8 cellular contexts compared by ENCODE assay signal in the genomic region with DNA sequence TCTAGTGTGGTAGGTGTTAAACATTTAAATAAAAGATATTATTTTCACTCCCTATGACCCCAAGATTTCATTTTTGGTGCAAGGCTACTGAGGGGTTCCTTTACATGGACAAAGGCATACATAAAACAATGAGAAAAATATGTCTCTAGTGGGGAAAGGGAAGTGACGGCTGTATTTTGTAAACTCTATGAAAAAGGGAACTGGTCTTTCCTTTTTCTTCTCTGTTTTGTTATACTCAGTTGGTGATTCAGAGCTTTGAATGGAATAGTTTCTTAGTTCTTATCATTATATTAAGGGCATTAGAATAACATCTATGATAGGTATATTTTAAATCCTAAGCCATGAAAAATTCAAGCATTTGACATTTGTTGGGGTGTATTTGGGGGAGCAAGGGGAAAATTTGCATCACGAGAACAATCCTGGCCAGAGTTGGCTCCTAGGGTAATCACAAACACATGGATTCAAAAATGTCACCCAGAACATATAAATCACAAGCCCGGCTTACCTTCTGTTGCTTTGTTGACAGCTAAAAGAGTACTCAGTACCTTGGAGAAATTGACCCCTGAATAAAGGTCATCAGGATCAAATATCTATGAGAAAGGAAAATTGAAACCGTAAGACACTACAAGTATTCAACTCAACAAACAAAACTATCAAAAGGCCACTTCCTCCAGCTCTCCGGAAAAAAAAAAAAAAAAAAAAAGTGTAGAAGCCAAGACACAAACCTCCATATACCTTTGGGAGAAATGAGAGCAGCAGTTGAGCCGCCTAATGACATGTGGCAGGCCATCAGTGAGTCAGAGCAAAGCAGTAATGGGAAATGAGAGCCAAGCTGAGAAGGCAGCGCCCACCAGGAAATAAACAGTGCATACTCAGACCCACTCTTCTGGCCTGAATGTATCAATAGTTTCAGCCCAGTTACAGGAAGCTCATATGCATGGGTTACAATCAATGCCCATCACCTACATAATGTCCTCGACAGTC. TPM values are rescaled to one million over a fixed set of nuclear protein-coding genes. Genes with fewer than 3 reads are reported as not detected.
A peak's percentile ranks its signal among the peaks of the same experiment; 100 is the strongest.
DNase-seq lines count a peak whose midpoint lies in the region; ATAC-seq and TF ChIP-seq lines count a peak whose summit lies in the region.

No MANE protein-coding gene starts in this region.

- DNase-seq in NCI-H2029 (lab: John Stamatoyannopoulos, UW), result peak; percentile 27
- DNase-seq in NCI-H2029 treated with DMSO at 0.1 percent for 48 hours (lab: John Stamatoyannopoulos, UW), result no peak
- DNase-seq in SKM-1 treated with dmso at 0.1 percent for 144 hours (lab: John Stamatoyannopoulos, UW; ENCODE audit: unreplicated experiment), result peak; percentile 57
- DNase-seq in natural killer cell, result no peak
- no peak for DNase-seq in cerebellum (ENCODE audit: low spot score)
- no peak for DNase-seq in NCI-H146 treated with DMSO at 0.1 percent for 48 hours (lab: John Stamatoyannopoulos, UW; ENCODE audit: unreplicated experiment)

- H3K36me3 Mint-ChIP-seq in natural killer cell, result no peaks in the 10 kb centered on the region

- peaks cover 48 to 53% of the 10 kb centered on the region in 2 donors for H3K4me1 Mint-ChIP-seq in natural killer cell

- H3K27me3 Mint-ChIP-seq in natural killer cell (ENCODE audit: low read depth in 2 of 2), result peaks cover 0 to 7% of the 10 kb centered on the region in 2 donors

- peak overlapping the region; percentile 67 to 69 for H3K27ac Mint-ChIP-seq in natural killer cell

- intact Hi-C loops in natural killer cell (cut with micrococcal nuclease), result no loop called here

- H3K9me3 Mint-ChIP-seq in natural killer cell, result no peaks in the 10 kb centered on the region

- TF ChIP-seq CTCF in natural killer cell (IDR thresholded peaks at IDR 0.05), result no peak

- ATAC-seq in HG02759 (IDR thresholded peaks at IDR 0.05; ENCODE audit: unreplicated experiment) (peak; percentile 74), natural killer cell (peak in 2 of 3 donors; percentile 39 to 58), GM19328 (IDR thresholded peaks at IDR 0.05; ENCODE audit: unreplicated experiment) (no peak)

- peak overlapping the region; percentile 45 for H3K4me3 Mint-ChIP-seq in natural killer cell

RNA-seq across cellular contexts. Expression of gene ARHGEF6, which starts 33.4 kb away (rescaled TPM):
- 10 to 100 TPM; 55.5 to 78.8 (median 75.7) TPM for total RNA-seq in natural killer cell
- total RNA-seq in cerebellum, result 17.1 TPM

Comparison
In these comparisons a context has a peak if more than half of its experiments do, and no peak if none do; other contexts are left out.
1. DNase-seq: peak in NCI-H2029 (single experiment) and SKM-1 treated with dmso at 0.1 percent for 144 hours (single experiment); none in NCI-H2029 treated with DMSO at 0.1 percent for 48 hours (single experiment), natural killer cell (single experiment), cerebellum (single experiment) and NCI-H146 treated with DMSO at 0.1 percent for 48 hours (single experiment).